In the genomic region with DNA sequence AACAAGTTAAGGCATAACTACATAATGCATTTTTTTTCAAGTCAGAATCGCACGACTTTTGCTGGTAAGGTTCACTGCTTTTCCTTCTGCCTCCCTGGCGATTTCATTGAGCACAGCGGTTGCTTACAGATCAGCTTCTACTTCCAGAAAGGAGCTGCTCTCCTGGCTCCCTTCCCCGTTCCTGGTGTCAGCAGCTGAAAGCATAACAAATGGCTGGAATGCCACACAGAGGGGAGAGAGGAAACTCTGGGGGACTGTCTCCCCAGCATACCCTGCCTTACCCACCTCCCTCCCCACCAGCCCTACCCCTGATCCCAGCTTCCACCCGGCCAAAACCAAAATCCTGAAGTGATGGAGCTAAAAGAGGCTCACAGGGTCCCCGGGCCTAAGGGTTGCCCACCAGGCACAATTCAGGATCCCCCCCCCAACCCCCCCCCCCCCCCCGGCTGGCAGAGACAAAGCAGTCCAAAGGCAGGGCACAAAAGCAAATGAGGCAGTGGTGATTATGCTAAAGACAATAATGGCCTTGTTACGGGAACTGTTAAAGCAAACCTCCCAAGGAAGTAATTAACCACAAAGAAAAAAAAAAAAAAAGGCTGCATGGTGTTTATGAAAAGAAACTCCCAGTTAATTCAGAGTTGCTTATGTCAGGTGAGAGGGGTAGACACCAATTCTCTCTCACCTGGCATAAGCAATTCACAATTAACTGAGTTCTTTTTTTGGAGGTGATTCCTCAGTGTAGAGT, we compare ENCODE assay signal across 15 cellular contexts.
DNase-seq lines count a peak whose midpoint lies in the region; ATAC-seq and TF ChIP-seq lines count a peak whose summit lies in the region.
"Had no signal": no experiment of that assay in that cellular context is flagged by ENCODE, and none has a peak within 500 bp of the region (broad histone marks: within the 10 kb centered on the region; RNA-seq: fewer than 3 reads in every experiment).

No MANE protein-coding gene starts in this region.

- TF ChIP-seq POLR2A in esophagus muscularis mucosa (IDR thresholded peaks at IDR 0.05; ENCODE audit: low read depth): no peak

- H3K4me3 ChIP-seq in KMS-11 (IDR thresholded peaks at IDR 0.05; ENCODE audit: insufficient read depth, low read depth, low read length) (no peak overlapping the region), adipocyte (ENCODE audit: low read length) (no peak overlapping the region), esophagus muscularis mucosa (no peak overlapping the region)
- H3K4me3 ChIP-seq: heart left ventricle, upper lobe of right lung had no signal

- H4K20me1 ChIP-seq in KMS-11 (ENCODE audit: insufficient read depth): no peaks in the 10 kb centered on the region

- H3K36me3 ChIP-seq in KMS-11 (ENCODE audit: insufficient read depth) (no peaks in the 10 kb centered on the region), adipocyte (ENCODE audit: control insufficient read depth, insufficient read depth, low read length, severe bottlenecking) (no peaks in the 10 kb centered on the region), esophagus muscularis mucosa (no peaks in the 10 kb centered on the region)
- H3K36me3 ChIP-seq: upper lobe of right lung had no signal

- intact Hi-C loops in left colon (cut with DNase I, micrococcal nuclease): no loop called here
- intact Hi-C loops in esophagus muscularis mucosa (cut with DNase I): no loop called here

- peak; percentile 6 for DNase-seq in ACHN
- peak; percentile 10 for DNase-seq in adipocyte (ENCODE audit: low read depth)
- DNase-seq in left colon: peak in 1 of 2 donors; percentile 14
- DNase-seq in foreskin keratinocyte: no peak
- no peak for DNase-seq in esophagus muscularis mucosa (ENCODE audit: extremely low spot score)
- DNase-seq: effector memory CD4-positive, alpha-beta T cell; GOT3; heart left ventricle; IMR-90; NCI-H226; upper lobe of right lung had no signal

- H3K4me1 ChIP-seq in KMS-11 (ENCODE audit: low read depth, poor library complexity, severe bottlenecking) (peaks cover 29% of the 10 kb centered on the region), adipocyte (ENCODE audit: control insufficient read depth, insufficient read depth, low read length) (no peaks in the 10 kb centered on the region), foreskin keratinocyte (no peaks in the 10 kb centered on the region), esophagus muscularis mucosa (peaks cover under 1 to 28% (median 6%) of the 10 kb centered on the region in 4 donors)
- H3K4me1 ChIP-seq: upper lobe of right lung had no signal

- H2AFZ ChIP-seq in KMS-11 (ENCODE audit: low read depth): no peak overlapping the region

- H3K27me3 ChIP-seq in KMS-11 (ENCODE audit: insufficient read depth, low read depth): no peaks in the 10 kb centered on the region
- H3K27me3 ChIP-seq in adipocyte (replicated peaks; ENCODE audit: control insufficient read depth, insufficient read depth, low read length): peaks cover 49% of the 10 kb centered on the region
- no peaks in the 10 kb centered on the region for H3K27me3 ChIP-seq in foreskin keratinocyte
- H3K27me3 ChIP-seq in esophagus muscularis mucosa: no peaks in the 10 kb centered on the region
- H3K27me3 ChIP-seq: heart left ventricle, upper lobe of right lung had no signal

- WGBS in esophagus muscularis mucosa: 38% methylated on average over 7 of the region's 9 CpGs

- in situ Hi-C loops in ACHN (cut with HindIII; ENCODE audit: low pct_ligation_motif_present, low pct_unique_long_range_greater_than_20kb, low sequenced_read_pairs): no loop called here

- peak; percentile 80 for ATAC-seq in left colon
- no peak for ATAC-seq in foreskin keratinocyte
- no peak for ATAC-seq in GM18511 (IDR thresholded peaks at IDR 0.05; ENCODE audit: unreplicated experiment)
- ATAC-seq in GM18502 (IDR thresholded peaks at IDR 0.05; ENCODE audit: poor library complexity, unreplicated experiment): no peak
- ATAC-seq: heart left ventricle, Right ventricle myocardium inferior, upper lobe of right lung had no signal

- H3K79me2 ChIP-seq in KMS-11 (ENCODE audit: insufficient read depth, low read depth): no peaks in the 10 kb centered on the region

- H3K9me3 ChIP-seq in adipocyte (ENCODE audit: control insufficient read depth, low read length) (no peaks in the 10 kb centered on the region), esophagus muscularis mucosa (no peaks in the 10 kb centered on the region)
- H3K9me3 ChIP-seq: heart left ventricle, upper lobe of right lung had no signal

- H3K27ac ChIP-seq in KMS-11 (no peak overlapping the region), foreskin keratinocyte (no peak overlapping the region), esophagus muscularis mucosa (replicated peaks in 1 of 4) (no peak overlapping the region)
- H3K27ac ChIP-seq: upper lobe of right lung had no signal

- H3K9ac ChIP-seq in KMS-11: no peak overlapping the region
- no peak overlapping the region for H3K9ac ChIP-seq in adipocyte (ENCODE audit: low read length)

- TF ChIP-seq CTCF in KMS-11 (conservative IDR thresholded peaks at IDR 0.05; ENCODE audit: low read depth, low read length) (no peak), foreskin keratinocyte (conservative IDR thresholded peaks at IDR 0.05) (no peak), esophagus muscularis mucosa (IDR thresholded peaks at IDR 0.05) (no peak)

- TF ChIP-seq EP300 in esophagus muscularis mucosa (IDR thresholded peaks at IDR 0.05): no peak

- peak overlapping the region; percentile 48; the same call in 1 of the 2 replicates for H3K4me2 ChIP-seq in KMS-11

Comparison
In these comparisons a context has a peak if more than half of its experiments do, and no peak if none do; other contexts are left out.
1. DNase-seq: peak in ACHN (single experiment) and adipocyte (single experiment); none in foreskin keratinocyte (0 of 2) and esophagus muscularis mucosa (single experiment).